ENCODE assay signal across 1 cellular context in the genomic region with DNA sequence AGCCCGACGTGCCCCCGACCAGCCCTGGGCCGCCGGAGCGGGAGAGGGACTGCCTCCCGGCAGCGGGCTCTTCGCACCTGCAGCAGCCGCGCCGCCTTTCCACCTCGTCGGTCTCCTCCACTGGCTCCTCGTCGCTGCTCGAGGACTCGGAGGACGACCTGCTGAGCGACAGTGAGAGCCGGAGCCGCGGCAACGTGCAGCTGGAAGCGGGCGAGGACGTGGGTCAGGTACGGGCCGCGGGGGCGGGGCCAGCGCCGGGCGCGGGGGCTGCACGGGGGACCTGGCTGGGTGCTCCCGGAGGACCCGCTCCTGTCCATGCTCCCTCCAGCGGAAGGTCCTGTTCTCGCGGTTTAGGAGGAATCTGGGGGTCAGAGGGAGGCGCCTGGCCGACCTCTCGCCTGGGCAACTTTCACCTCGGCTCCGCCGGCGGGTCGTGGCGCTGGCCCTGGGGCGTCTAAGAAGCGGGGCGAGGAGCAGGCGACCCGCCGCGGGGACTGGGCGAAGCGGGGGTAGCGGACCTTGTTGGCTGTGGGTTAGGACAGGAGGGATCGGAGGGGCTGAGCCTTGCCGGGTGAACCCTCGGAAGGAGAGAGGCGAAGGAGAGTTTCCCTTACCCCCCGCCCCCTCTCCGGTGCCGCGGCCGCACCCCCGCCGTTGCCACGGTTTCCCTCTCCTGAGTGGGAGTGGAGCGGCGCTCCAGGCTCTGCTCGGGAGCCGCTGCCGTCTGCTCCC.
TF ChIP-seq lines count a peak whose summit lies in the region.

No MANE protein-coding gene starts in this region.

TF ChIP-seq in HepG2, 621 proteins besides CTCF, POLR2A, EP300 and RAD21 (continued from another document and continues in another):
- TF ChIP-seq, protein P1, sequence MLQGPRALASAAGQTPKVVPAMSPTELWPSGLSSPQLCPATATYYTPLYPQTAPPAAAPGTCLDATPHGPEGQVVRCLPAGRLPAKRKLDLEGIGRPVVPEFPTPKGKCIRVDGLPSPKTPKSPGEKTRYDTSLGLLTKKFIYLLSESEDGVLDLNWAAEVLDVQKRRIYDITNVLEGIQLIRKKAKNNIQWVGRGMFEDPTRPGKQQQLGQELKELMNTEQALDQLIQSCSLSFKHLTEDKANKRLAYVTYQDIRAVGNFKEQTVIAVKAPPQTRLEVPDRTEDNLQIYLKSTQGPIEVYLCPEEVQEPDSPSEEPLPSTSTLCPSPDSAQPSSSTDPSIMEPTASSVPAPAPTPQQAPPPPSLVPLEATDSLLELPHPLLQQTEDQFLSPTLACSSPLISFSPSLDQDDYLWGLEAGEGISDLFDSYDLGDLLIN (CRISPR knock-in tag; IDR thresholded peaks at IDR 0.05; ENCODE audit: borderline replicate concordance), result peak; percentile 17; the same call in 1 of the 2 replicates
- TF ChIP-seq ZNF570 (CRISPR knock-in tag; IDR thresholded peaks at IDR 0.05; ENCODE audit: borderline replicate concordance) (no peak), KAT7 (CRISPR knock-in tag; IDR thresholded peaks at IDR 0.05; ENCODE audit: borderline replicate concordance) (peak; percentile 54; the same call in 1 of the 2 replicates), GATAD2A (CRISPR knock-in tag; IDR thresholded peaks at IDR 0.05) (no peak), ZNF510 (CRISPR knock-in tag; IDR thresholded peaks at IDR 0.05; ENCODE audit: low read depth) (no peak), ZNF30 (CRISPR knock-in tag; IDR thresholded peaks at IDR 0.05) (0 out of 2 replicates have a peak, but pooled peaks have one; percentile 74), KLF6 (CRISPR knock-in tag; IDR thresholded peaks at IDR 0.05) (peak; percentile 32; the same call in 1 of the 2 replicates), NR2F6 (IDR thresholded peaks at IDR 0.05) (peak; percentile 11; the same call in 1 of the 2 replicates), NR2F6 (CRISPR knock-in tag; IDR thresholded peaks at IDR 0.05) (peak; percentile 63; the same call in 1 of the 2 replicates), NR2C2 (CRISPR knock-in tag; IDR thresholded peaks at IDR 0.05; ENCODE audit: borderline replicate concordance) (peak; percentile 63), ELF3 (CRISPR knock-in tag; IDR thresholded peaks at IDR 0.05) (peak; percentile 8; the same call in 1 of the 2 replicates), ZNF672 (CRISPR knock-in tag; IDR thresholded peaks at IDR 0.05) (0 out of 2 replicates have a peak, but pooled peaks have one; percentile 54), DMAP1 (CRISPR knock-in tag; IDR thresholded peaks at IDR 0.05) (peak; percentile 44; the same call in 1 of the 2 replicates), TAF15 (IDR thresholded peaks at IDR 0.05; ENCODE audit: low read depth, low read length, poor library complexity, severe bottlenecking) (peak; percentile 31), ZNF768 (CRISPR knock-in tag; IDR thresholded peaks at IDR 0.05) (peak; percentile 49; the same call in 1 of the 2 replicates), POLR2AphosphoS5 (IDR thresholded peaks at IDR 0.05; ENCODE audit: low read depth, low read length) (peak; percentile 33; the same call in 1 of the 2 replicates), ZNF292 (CRISPR knock-in tag; IDR thresholded peaks at IDR 0.05; ENCODE audit: borderline replicate concordance, low read depth) (no peak), SMYD3 (CRISPR knock-in tag; IDR thresholded peaks at IDR 0.05) (0 out of 2 replicates have a peak, but pooled peaks have one; percentile 47), NR1H2 (CRISPR knock-in tag; IDR thresholded peaks at IDR 0.05; ENCODE audit: borderline replicate concordance, low read depth) (0 out of 2 replicates have a peak, but pooled peaks have one; percentile 64), SP5 (CRISPR knock-in tag; IDR thresholded peaks at IDR 0.05; ENCODE audit: borderline replicate concordance, low read depth) (peak; percentile 47; the same call in 1 of the 2 replicates), SNAI1 (CRISPR knock-in tag; IDR thresholded peaks at IDR 0.05; ENCODE audit: borderline replicate concordance) (no peak), NFKB2 (CRISPR knock-in tag; IDR thresholded peaks at IDR 0.05; ENCODE audit: borderline replicate concordance) (no peak; the same call in 1 of the 2 replicates), ESRRA (CRISPR knock-in tag; IDR thresholded peaks at IDR 0.05; ENCODE audit: low read depth) (no peak), MYC (CRISPR knock-in tag; IDR thresholded peaks at IDR 0.05; ENCODE audit: borderline replicate concordance) (peak; percentile 72), SAP130 (CRISPR knock-in tag; IDR thresholded peaks at IDR 0.05; ENCODE audit: low read depth) (peak; percentile 70), RARA (CRISPR knock-in tag; IDR thresholded peaks at IDR 0.05) (peak; percentile 79), NFE2 (CRISPR knock-in tag; IDR thresholded peaks at IDR 0.05) (no peak), ISL2 (CRISPR knock-in tag; IDR thresholded peaks at IDR 0.05) (peak; percentile 49), ZSCAN30 (CRISPR knock-in tag; IDR thresholded peaks at IDR 0.05) (no peak), HNRNPLL (IDR thresholded peaks at IDR 0.05; ENCODE audit: low read depth, low read length, poor library complexity, severe bottlenecking) (peak; percentile 49), SOX5 (CRISPR knock-in tag; IDR thresholded peaks at IDR 0.05; ENCODE audit: borderline replicate concordance) (no peak), KDM3A (CRISPR knock-in tag; IDR thresholded peaks at IDR 0.05; ENCODE audit: low read depth) (peak; percentile 42; the same call in 1 of the 2 replicates), KLF13 (CRISPR knock-in tag; IDR thresholded peaks at IDR 0.05) (peak; percentile 73; the same call in 1 of the 2 replicates), TCF7L2 (IDR thresholded peaks at IDR 0.05; ENCODE audit: low read depth, low read length) (no peak), TGIF2 (CRISPR knock-in tag; IDR thresholded peaks at IDR 0.05) (peak; percentile 26; the same call in 1 of the 2 replicates)
- TF ChIP-seq, protein P2, sequence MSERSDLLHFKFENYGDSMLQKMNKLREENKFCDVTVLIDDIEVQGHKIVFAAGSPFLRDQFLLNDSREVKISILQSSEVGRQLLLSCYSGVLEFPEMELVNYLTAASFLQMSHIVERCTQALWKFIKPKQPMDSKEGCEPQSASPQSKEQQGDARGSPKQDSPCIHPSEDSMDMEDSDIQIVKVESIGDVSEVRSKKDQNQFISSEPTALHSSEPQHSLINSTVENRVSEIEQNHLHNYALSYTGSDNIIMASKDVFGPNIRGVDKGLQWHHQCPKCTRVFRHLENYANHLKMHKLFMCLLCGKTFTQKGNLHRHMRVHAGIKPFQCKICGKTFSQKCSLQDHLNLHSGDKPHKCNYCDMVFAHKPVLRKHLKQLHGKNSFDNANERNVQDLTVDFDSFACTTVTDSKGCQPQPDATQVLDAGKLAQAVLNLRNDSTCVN (CRISPR knock-in tag; IDR thresholded peaks at IDR 0.05; ENCODE audit: borderline replicate concordance), result 0 out of 2 replicates have a peak, but pooled peaks have one; percentile 20
- TF ChIP-seq, protein P3, sequence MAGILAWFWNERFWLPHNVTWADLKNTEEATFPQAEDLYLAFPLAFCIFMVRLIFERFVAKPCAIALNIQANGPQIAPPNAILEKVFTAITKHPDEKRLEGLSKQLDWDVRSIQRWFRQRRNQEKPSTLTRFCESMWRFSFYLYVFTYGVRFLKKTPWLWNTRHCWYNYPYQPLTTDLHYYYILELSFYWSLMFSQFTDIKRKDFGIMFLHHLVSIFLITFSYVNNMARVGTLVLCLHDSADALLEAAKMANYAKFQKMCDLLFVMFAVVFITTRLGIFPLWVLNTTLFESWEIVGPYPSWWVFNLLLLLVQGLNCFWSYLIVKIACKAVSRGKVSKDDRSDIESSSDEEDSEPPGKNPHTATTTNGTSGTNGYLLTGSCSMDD (CRISPR knock-in tag; IDR thresholded peaks at IDR 0.05), result no peak
- TF ChIP-seq, protein P4, sequence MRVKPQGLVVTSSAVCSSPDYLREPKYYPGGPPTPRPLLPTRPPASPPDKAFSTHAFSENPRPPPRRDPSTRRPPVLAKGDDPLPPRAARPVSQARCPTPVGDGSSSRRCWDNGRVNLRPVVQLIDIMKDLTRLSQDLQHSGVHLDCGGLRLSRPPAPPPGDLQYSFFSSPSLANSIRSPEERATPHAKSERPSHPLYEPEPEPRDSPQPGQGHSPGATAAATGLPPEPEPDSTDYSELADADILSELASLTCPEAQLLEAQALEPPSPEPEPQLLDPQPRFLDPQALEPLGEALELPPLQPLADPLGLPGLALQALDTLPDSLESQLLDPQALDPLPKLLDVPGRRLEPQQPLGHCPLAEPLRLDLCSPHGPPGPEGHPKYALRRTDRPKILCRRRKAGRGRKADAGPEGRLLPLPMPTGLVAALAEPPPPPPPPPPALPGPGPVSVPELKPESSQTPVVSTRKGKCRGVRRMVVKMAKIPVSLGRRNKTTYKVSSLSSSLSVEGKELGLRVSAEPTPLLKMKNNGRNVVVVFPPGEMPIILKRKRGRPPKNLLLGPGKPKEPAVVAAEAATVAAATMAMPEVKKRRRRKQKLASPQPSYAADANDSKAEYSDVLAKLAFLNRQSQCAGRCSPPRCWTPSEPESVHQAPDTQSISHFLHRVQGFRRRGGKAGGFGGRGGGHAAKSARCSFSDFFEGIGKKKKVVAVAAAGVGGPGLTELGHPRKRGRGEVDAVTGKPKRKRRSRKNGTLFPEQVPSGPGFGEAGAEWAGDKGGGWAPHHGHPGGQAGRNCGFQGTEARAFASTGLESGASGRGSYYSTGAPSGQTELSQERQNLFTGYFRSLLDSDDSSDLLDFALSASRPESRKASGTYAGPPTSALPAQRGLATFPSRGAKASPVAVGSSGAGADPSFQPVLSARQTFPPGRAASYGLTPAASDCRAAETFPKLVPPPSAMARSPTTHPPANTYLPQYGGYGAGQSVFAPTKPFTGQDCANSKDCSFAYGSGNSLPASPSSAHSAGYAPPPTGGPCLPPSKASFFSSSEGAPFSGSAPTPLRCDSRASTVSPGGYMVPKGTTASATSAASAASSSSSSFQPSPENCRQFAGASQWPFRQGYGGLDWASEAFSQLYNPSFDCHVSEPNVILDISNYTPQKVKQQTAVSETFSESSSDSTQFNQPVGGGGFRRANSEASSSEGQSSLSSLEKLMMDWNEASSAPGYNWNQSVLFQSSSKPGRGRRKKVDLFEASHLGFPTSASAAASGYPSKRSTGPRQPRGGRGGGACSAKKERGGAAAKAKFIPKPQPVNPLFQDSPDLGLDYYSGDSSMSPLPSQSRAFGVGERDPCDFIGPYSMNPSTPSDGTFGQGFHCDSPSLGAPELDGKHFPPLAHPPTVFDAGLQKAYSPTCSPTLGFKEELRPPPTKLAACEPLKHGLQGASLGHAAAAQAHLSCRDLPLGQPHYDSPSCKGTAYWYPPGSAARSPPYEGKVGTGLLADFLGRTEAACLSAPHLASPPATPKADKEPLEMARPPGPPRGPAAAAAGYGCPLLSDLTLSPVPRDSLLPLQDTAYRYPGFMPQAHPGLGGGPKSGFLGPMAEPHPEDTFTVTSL (CRISPR knock-in tag; IDR thresholded peaks at IDR 0.05; ENCODE audit: borderline replicate concordance), result no peak
- TF ChIP-seq, protein P5, sequence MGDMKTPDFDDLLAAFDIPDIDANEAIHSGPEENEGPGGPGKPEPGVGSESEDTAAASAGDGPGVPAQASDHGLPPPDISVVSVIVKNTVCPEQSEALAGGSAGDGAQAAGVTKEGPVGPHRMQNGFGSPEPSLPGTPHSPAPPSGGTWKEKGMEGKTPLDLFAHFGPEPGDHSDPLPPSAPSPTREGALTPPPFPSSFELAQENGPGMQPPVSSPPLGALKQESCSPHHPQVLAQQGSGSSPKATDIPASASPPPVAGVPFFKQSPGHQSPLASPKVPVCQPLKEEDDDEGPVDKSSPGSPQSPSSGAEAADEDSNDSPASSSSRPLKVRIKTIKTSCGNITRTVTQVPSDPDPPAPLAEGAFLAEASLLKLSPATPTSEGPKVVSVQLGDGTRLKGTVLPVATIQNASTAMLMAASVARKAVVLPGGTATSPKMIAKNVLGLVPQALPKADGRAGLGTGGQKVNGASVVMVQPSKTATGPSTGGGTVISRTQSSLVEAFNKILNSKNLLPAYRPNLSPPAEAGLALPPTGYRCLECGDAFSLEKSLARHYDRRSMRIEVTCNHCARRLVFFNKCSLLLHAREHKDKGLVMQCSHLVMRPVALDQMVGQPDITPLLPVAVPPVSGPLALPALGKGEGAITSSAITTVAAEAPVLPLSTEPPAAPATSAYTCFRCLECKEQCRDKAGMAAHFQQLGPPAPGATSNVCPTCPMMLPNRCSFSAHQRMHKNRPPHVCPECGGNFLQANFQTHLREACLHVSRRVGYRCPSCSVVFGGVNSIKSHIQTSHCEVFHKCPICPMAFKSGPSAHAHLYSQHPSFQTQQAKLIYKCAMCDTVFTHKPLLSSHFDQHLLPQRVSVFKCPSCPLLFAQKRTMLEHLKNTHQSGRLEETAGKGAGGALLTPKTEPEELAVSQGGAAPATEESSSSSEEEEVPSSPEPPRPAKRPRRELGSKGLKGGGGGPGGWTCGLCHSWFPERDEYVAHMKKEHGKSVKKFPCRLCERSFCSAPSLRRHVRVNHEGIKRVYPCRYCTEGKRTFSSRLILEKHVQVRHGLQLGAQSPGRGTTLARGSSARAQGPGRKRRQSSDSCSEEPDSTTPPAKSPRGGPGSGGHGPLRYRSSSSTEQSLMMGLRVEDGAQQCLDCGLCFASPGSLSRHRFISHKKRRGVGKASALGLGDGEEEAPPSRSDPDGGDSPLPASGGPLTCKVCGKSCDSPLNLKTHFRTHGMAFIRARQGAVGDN (CRISPR knock-in tag; IDR thresholded peaks at IDR 0.05), result peak; percentile 73
- TF ChIP-seq, protein P6, sequence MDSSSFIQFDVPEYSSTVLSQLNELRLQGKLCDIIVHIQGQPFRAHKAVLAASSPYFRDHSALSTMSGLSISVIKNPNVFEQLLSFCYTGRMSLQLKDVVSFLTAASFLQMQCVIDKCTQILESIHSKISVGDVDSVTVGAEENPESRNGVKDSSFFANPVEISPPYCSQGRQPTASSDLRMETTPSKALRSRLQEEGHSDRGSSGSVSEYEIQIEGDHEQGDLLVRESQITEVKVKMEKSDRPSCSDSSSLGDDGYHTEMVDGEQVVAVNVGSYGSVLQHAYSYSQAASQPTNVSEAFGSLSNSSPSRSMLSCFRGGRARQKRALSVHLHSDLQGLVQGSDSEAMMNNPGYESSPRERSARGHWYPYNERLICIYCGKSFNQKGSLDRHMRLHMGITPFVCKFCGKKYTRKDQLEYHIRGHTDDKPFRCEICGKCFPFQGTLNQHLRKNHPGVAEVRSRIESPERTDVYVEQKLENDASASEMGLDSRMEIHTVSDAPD (CRISPR knock-in tag; IDR thresholded peaks at IDR 0.05), result 0 out of 2 replicates have a peak, but pooled peaks have one; percentile 50
- TF ChIP-seq, protein P7, sequence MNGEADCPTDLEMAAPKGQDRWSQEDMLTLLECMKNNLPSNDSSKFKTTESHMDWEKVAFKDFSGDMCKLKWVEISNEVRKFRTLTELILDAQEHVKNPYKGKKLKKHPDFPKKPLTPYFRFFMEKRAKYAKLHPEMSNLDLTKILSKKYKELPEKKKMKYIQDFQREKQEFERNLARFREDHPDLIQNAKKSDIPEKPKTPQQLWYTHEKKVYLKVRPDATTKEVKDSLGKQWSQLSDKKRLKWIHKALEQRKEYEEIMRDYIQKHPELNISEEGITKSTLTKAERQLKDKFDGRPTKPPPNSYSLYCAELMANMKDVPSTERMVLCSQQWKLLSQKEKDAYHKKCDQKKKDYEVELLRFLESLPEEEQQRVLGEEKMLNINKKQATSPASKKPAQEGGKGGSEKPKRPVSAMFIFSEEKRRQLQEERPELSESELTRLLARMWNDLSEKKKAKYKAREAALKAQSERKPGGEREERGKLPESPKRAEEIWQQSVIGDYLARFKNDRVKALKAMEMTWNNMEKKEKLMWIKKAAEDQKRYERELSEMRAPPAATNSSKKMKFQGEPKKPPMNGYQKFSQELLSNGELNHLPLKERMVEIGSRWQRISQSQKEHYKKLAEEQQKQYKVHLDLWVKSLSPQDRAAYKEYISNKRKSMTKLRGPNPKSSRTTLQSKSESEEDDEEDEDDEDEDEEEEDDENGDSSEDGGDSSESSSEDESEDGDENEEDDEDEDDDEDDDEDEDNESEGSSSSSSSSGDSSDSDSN (CRISPR knock-in tag; IDR thresholded peaks at IDR 0.05), result peak; percentile 75
